ENCODE assay signal across 8 cellular contexts in the genomic region with DNA sequence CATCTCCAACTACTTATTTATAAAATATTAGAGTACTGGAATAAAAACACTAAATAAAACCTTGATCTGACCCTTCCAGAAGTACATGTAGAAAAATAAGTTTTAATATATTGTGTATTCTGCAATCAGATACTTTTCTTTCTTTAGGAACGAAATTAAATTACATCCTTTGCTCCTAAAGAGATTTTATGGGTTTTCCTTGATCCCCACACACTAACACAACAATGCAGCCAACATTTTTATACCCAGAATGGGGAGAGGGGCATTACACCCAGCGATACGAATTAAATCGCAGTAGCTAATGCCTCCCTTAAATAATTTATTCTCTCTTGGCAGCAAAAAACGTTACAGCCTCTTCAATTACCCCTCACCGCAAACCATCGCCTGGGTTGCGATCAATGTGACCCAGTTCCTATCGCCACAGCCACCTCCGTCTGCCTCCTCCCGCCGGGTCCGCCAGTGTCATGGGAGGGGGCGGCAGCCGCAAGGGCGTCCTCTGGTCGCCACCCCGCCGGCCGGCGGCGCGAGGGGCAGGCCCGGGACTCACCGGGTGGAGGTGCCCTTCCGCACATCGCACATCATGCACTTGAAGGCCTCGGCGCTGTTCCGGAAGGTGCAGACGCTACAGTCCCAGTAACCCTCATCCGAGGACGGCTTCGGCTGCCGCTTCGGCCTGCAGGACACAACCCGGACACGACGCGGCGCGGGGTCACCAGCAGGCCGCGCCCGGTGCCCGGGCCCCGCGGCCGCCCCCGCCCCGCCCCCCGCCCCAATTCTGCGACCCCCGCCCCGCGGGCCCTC. TPM values are rescaled to one million over a fixed set of nuclear protein-coding genes. Genes with fewer than 3 reads are reported as not detected.
DNase-seq lines count a peak whose midpoint lies in the region; ATAC-seq and TF ChIP-seq lines count a peak whose summit lies in the region.

No MANE protein-coding gene starts in this region.

- peaks cover 0 to 3% (median 0%) of the 10 kb centered on the region in 7 donors for H3K9me3 Mint-ChIP-seq in CD4-positive, CD25-positive, alpha-beta regulatory T cell
- H3K9me3 Mint-ChIP-seq in activated CD8-positive, alpha-beta T cell treated with anti-CD3 and anti-CD28 coated beads for 36 hours, result no peaks in the 10 kb centered on the region

- H3K27me3 ChIP-seq in CD4-positive, CD25-positive, alpha-beta regulatory T cell (ENCODE audit: control insufficient read depth, insufficient read depth, low read length), result no peaks in the 10 kb centered on the region
- no peaks in the 10 kb centered on the region for H3K27me3 ChIP-seq in lung (ENCODE audit: control insufficient read depth, insufficient read depth)

- 1% methylated on average over 49 to 56 of the region's 56 CpGs for WGBS in lung, 2 donors

- no peaks in the 10 kb centered on the region for H3K27me3 Mint-ChIP-seq in CD4-positive, CD25-positive, alpha-beta regulatory T cell
- H3K27me3 Mint-ChIP-seq in activated CD8-positive, alpha-beta T cell treated with anti-CD3 and anti-CD28 coated beads for 36 hours, result no peaks in the 10 kb centered on the region

- CTCF ChIA-PET in activated CD8-positive, alpha-beta T cell treated with anti-CD3 and anti-CD28 coated beads for 36 hours (lab: Charles Lee), result interaction anchor here (0.9 to 1.0 kb wide), 3 partner anchors 18 to 135 kb away, joined by 3 to 4 read pairs (median 3); partner anchors contain the start of gene GXYLT1

- peak; percentile 55 to 87 (median 70) for DNase-seq in CD4-positive, CD25-positive, alpha-beta regulatory T cell
- DNase-seq in NCI-H774 (lab: John Stamatoyannopoulos, UW) (peak; percentile 77), lung (ENCODE audit: low spot score) (peak; percentile 78)
- peak; percentile 84 for DNase-seq in activated CD8-positive, alpha-beta T cell treated with anti-CD3 and anti-CD28 coated beads for 36 hours
- peak; percentile 58 for DNase-seq in effector CD4-positive, alpha-beta T cell
- peak; percentile 46 to 65 (median 59) for DNase-seq in stimulated activated CD4-positive, alpha-beta T cell treated with anti-CD3 and anti-CD28 coated beads, TNF-alpha, amount 100 ng/mL, for 48 hours (ENCODE audit: low read depth in 3 of 3)

- H3K36me3 Mint-ChIP-seq in CD4-positive, CD25-positive, alpha-beta regulatory T cell, result peaks cover 8% of the 10 kb centered on the region
- H3K36me3 Mint-ChIP-seq in activated CD8-positive, alpha-beta T cell treated with anti-CD3 and anti-CD28 coated beads for 36 hours (ENCODE audit: low read depth), result peaks cover 22% of the 10 kb centered on the region

- H3K27ac ChIP-seq in CD4-positive, CD25-positive, alpha-beta regulatory T cell (ENCODE audit: insufficient read depth, low read length, poor library complexity, severe bottlenecking), result peak overlapping the region; percentile 66
- peak overlapping the region; percentile 95 to 99 for H3K27ac ChIP-seq in lung (ENCODE audit: low read depth in 1 of 2, low read length in 1 of 2)

- peaks cover 20 to 63% (median 43%) of the 10 kb centered on the region in 4 donors for H3K4me1 Mint-ChIP-seq in CD4-positive, CD25-positive, alpha-beta regulatory T cell
- H3K4me1 Mint-ChIP-seq in activated CD8-positive, alpha-beta T cell treated with anti-CD3 and anti-CD28 coated beads for 36 hours (ENCODE audit: low read depth), result peaks cover 38% of the 10 kb centered on the region

- peak overlapping the region; percentile 92 to 99 (median 96) for H3K4me3 Mint-ChIP-seq in CD4-positive, CD25-positive, alpha-beta regulatory T cell
- H3K4me3 Mint-ChIP-seq in activated CD8-positive, alpha-beta T cell treated with anti-CD3 and anti-CD28 coated beads for 36 hours, result peak overlapping the region; percentile 92

- H3K4me3 ChIP-seq in CD4-positive, CD25-positive, alpha-beta regulatory T cell (ENCODE audit: low read depth, low read length), result peak overlapping the region; percentile 95
- peak overlapping the region; percentile 90 for H3K4me3 ChIP-seq in lung

- intact Hi-C loops in activated CD8-positive, alpha-beta T cell treated with anti-CD3 and anti-CD28 coated beads for 36 hours (cut with micrococcal nuclease), result loop anchor here (5.0 kb wide), 2 partner anchors 90 to 95 kb away; partner anchors contain the start of genes GXYLT1, PPHLN1 and ZCRB1

- H3K4me1 ChIP-seq in CD4-positive, CD25-positive, alpha-beta regulatory T cell (ENCODE audit: control insufficient read depth, insufficient read depth, low read length, poor library complexity, severe bottlenecking), result peaks cover 39% of the 10 kb centered on the region
- H3K4me1 ChIP-seq in lung (ENCODE audit: control insufficient read depth in 2 of 2, insufficient read depth in 2 of 2, low read length in 2 of 2), result peaks cover 2 to 12% of the 10 kb centered on the region in 2 donors

- H3K36me3 ChIP-seq in CD4-positive, CD25-positive, alpha-beta regulatory T cell (ENCODE audit: control insufficient read depth, insufficient read depth, low read length), result peaks cover 4% of the 10 kb centered on the region
- no peaks in the 10 kb centered on the region for H3K36me3 ChIP-seq in lung (ENCODE audit: control insufficient read depth in 2 of 2, insufficient read depth in 2 of 2, low read length in 2 of 2)

- H3K9me3 ChIP-seq in CD4-positive, CD25-positive, alpha-beta regulatory T cell (ENCODE audit: control insufficient read depth in 2 of 2, low read length in 2 of 2), result no peaks in the 10 kb centered on the region
- peaks cover 0 to 3% of the 10 kb centered on the region in 2 donors for H3K9me3 ChIP-seq in lung (ENCODE audit: control insufficient read depth in 2 of 2, insufficient read depth in 1 of 2, low read length in 1 of 2)

- peak; percentile 74 for ATAC-seq in CD4-positive, CD25-positive, alpha-beta regulatory T cell (ENCODE audit: low read depth in 2 of 2)
- ATAC-seq in GM19324 (IDR thresholded peaks at IDR 0.05; ENCODE audit: low FRiP score, unreplicated experiment), result peak; percentile 82
- peak; percentile 71 for ATAC-seq in HG03457 (IDR thresholded peaks at IDR 0.05; ENCODE audit: unreplicated experiment)
- peak; percentile 86 for ATAC-seq in activated CD8-positive, alpha-beta T cell treated with anti-CD3 and anti-CD28 coated beads for 36 hours
- peak; percentile 76 for ATAC-seq in lung (ENCODE audit: insufficient read depth, low FRiP score)

- POLR2A ChIA-PET in activated CD8-positive, alpha-beta T cell treated with anti-CD3 and anti-CD28 coated beads for 36 hours (lab: Charles Lee), result interaction anchor here (0.8 kb wide), 1 partner anchor 18 kb away, joined by 4 read pairs; no protein-coding TSS in a partner anchor

- peak overlapping the region; percentile 87 to 95 (median 93) for H3K27ac Mint-ChIP-seq in CD4-positive, CD25-positive, alpha-beta regulatory T cell
- H3K27ac Mint-ChIP-seq in activated CD8-positive, alpha-beta T cell treated with anti-CD3 and anti-CD28 coated beads for 36 hours, result peak overlapping the region; percentile 91

- peak; percentile 42 for TF ChIP-seq CTCF in activated CD8-positive, alpha-beta T cell treated with anti-CD3 and anti-CD28 coated beads for 36 hours (IDR thresholded peaks at IDR 0.05)
- TF ChIP-seq CTCF in lung (IDR thresholded peaks at IDR 0.05; ENCODE audit: control extremely low read depth, extremely low read depth), result peak; percentile 29

RNA-seq across cellular contexts. Expression of gene YAF2, which starts 0.8 kb away (rescaled TPM):
- 73.3 TPM for total RNA-seq in CD4-positive, CD25-positive, alpha-beta regulatory T cell
- 10 to 100 TPM; 14.4 to 22.4 (median 20.9) TPM for polyA plus RNA-seq in CD4-positive, CD25-positive, alpha-beta regulatory T cell
- total RNA-seq in activated CD8-positive, alpha-beta T cell treated with anti-CD3 and anti-CD28 coated beads for 36 hours, result 10 to 100 TPM; 39.4 to 40.8 TPM
- 10 to 100 TPM; 23.6 to 27.9 TPM for total RNA-seq in lung
- polyA plus RNA-seq in lung, result 10 to 100 TPM in 1 of 2 donors, 1 to 10 TPM in 1; 9.4 to 14.4 TPM

Comparison
In these comparisons a context has a peak if more than half of its experiments do, and no peak if none do; other contexts are left out.
1. Peak in every context shown above with its lines: DNase-seq, ATAC-seq, H3K4me3 ChIP-seq and H3K27ac ChIP-seq.